In the genomic region with DNA sequence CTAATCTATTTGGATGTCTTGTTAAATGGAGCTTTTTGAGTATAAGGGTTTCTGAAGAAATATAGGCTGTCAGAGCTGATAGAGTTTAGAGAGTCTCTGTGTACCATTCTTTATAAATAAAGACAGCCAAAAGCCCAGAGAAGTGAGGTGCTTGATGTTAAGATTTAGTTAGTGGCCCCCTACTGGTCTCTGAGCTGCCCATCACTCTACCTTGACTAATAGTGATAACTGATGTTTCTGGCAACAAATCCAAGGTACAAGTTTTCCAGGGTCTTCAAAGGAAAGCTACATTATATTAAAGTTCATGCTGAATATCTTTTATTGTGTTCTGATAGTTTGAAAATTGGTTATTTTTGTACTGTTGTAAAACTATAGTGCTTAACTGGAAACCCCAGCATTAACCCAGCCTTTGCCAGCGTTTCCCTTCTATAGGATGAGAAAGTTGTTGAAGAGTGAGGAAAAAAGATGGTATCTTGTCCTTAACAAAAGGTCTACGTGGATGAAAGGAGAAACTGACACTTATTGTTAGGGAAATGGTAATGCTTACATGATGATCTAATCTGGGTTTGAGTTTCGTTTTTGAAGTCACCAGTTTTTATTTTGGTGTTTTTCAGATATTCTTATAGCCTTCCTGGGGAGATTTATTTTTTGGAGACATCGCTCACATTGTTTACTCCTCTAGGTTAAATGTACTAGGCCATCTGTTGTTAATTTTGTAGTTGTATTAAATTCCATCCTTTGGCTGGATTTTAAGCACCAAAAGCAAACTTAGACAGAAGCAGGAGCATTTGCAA, we compare ENCODE assay signal across 1 cellular context.
TF ChIP-seq lines count a peak whose summit lies in the region.

No MANE protein-coding gene starts in this region.

TF ChIP-seq in H1, 55 proteins besides CTCF, POLR2A, EP300 and RAD21 (continued from another document):
- TF ChIP-seq CHD7 (IDR thresholded peaks at IDR 0.05; ENCODE audit: insufficient replicate concordance, low read length) (no peak), BCL11A (IDR thresholded peaks at IDR 0.05; ENCODE audit: low read depth in 2 of 2, low read length in 2 of 2) (no peak), POLR2AphosphoS5 (IDR thresholded peaks at IDR 0.05; ENCODE audit: low read depth, low read length) (no peak), RFX5 (IDR thresholded peaks at IDR 0.05; ENCODE audit: borderline replicate concordance, low read depth, low read length) (no peak), KDM5A (IDR thresholded peaks at IDR 0.05; ENCODE audit: low read length) (no peak), ZNF274 (IDR thresholded peaks at IDR 0.05; ENCODE audit: borderline replicate concordance, extremely low read depth, low read length) (no peak), MAFK (IDR thresholded peaks at IDR 0.05; ENCODE audit: low read depth, low read length) (no peak)
